13 cellular contexts compared by ENCODE assay signal in genomic region chr12:11607313-11608081, GRCh38. TPM values are rescaled to one million over a fixed set of nuclear protein-coding genes. Genes with fewer than 3 reads are reported as not detected.
A peak's percentile ranks its signal among the peaks of the same experiment; 100 is the strongest.
DNase-seq lines count a peak whose midpoint lies in the region; ATAC-seq, FAIRE-seq and TF ChIP-seq lines count a peak whose summit lies in the region.
"Had no signal": no experiment of that assay in that cellular context is flagged by ENCODE, and none has a peak within 500 bp of the region (broad histone marks: within the 10 kb centered on the region; RNA-seq: fewer than 3 reads in every experiment).

No MANE protein-coding gene starts in this region.

- H3K4me1 ChIP-seq in colonic mucosa (no peaks in the 10 kb centered on the region), HepG2 (ENCODE audit: insufficient read depth, low read length) (peaks cover 22% of the 10 kb centered on the region), upper lobe of right lung (no peaks in the 10 kb centered on the region), Karpas-422 (ENCODE audit: low read length) (no peaks in the 10 kb centered on the region)

- no peaks in the 10 kb centered on the region for H3K9me3 ChIP-seq in colonic mucosa
- H3K9me3 ChIP-seq in HepG2 (ENCODE audit: low read length), result no peaks in the 10 kb centered on the region
- no peaks in the 10 kb centered on the region for H3K9me3 ChIP-seq in upper lobe of right lung
- no peaks in the 10 kb centered on the region for H3K9me3 ChIP-seq in Karpas-422 (ENCODE audit: low read length)

- WGBS in HepG2 (ENCODE audit: low lambda C conversion rate), result under 1% methylated on average over 10 of the region's 10 CpGs

- peak overlapping the region; percentile 80 for H3K4me2 ChIP-seq in HepG2 (ENCODE audit: low read depth, low read length)
- no peak overlapping the region for H3K4me2 ChIP-seq in Karpas-422 (ENCODE audit: low read depth, low read length, poor library complexity, severe bottlenecking)

- CTCF ChIA-PET in HepG2 (lab: Yijun Ruan, JAX; ENCODE audit: low intra/inter-chr PET ratio, low total read pairs), result no interaction called here

- TF ChIP-seq RAD21 in HepG2 (CRISPR knock-in tag; IDR thresholded peaks at IDR 0.05), result no peak

- H3K36me3 ChIP-seq in colonic mucosa (no peaks in the 10 kb centered on the region), HepG2 (replicated peaks in 1 of 2; ENCODE audit: control insufficient read depth in 1 of 2, insufficient read depth in 2 of 2, low read length in 2 of 2) (no peaks in the 10 kb centered on the region), upper lobe of right lung (no peaks in the 10 kb centered on the region), Karpas-422 (ENCODE audit: insufficient read depth, low read length) (no peaks in the 10 kb centered on the region)

- H3K27ac ChIP-seq in colonic mucosa, result peak overlapping the region; percentile 61
- H3K27ac ChIP-seq in HepG2 (ENCODE audit: extremely low read length, insufficient read depth, low read length), result peak overlapping the region; percentile 35
- H3K27ac ChIP-seq in upper lobe of right lung, result no peak overlapping the region
- no peak overlapping the region for H3K27ac ChIP-seq in Karpas-422 (ENCODE audit: low read length)
- H3K27ac ChIP-seq: 22Rv1 had no signal

- in situ Hi-C loops in HepG2 (cut with HindIII; ENCODE audit: extremely low pct_ligation_motif_present, low pct_unique_long_range_greater_than_20kb), result no loop called here

- POLR2A ChIA-PET in HepG2 (lab: Yijun Ruan, JAX), result no interaction called here

- no peak for TF ChIP-seq POLR2A in HepG2 (IDR thresholded peaks at IDR 0.05; ENCODE audit: insufficient read depth in 1 of 2, low read depth in 2 of 2, low read length in 2 of 2)

- H4K20me1 ChIP-seq in HepG2 (ENCODE audit: insufficient read depth, low read length), result no peaks in the 10 kb centered on the region
- H4K20me1 ChIP-seq in Karpas-422 (ENCODE audit: insufficient read depth, low read depth, low read length), result no peaks in the 10 kb centered on the region

- H3K9me2 ChIP-seq in Karpas-422 (replicated peaks; ENCODE audit: insufficient read depth, low read length), result no peaks in the 10 kb centered on the region

- H3K79me2 ChIP-seq in HepG2 (ENCODE audit: insufficient read depth, low read length) (no peaks in the 10 kb centered on the region), Karpas-422 (ENCODE audit: low read length) (no peaks in the 10 kb centered on the region)

- TF ChIP-seq EP300 in HepG2 (IDR thresholded peaks at IDR 0.05; ENCODE audit: low read depth in 2 of 2, low read length in 2 of 2) (no peak), HepG2 (CRISPR knock-in tag; IDR thresholded peaks at IDR 0.05; ENCODE audit: borderline replicate concordance) (no peak)

- H3K27me3 ChIP-seq in colonic mucosa (no peaks in the 10 kb centered on the region), HepG2 (ENCODE audit: control insufficient read depth in 1 of 2, insufficient read depth in 2 of 2, low read length in 2 of 2) (no peaks in the 10 kb centered on the region; a peak in 1 of 5 replicates), upper lobe of right lung (no peaks in the 10 kb centered on the region), Karpas-422 (ENCODE audit: low read length) (no peaks in the 10 kb centered on the region)

- FAIRE-seq in HepG2 (lab: Jason Lieb, UNC), result peak; percentile 56
- FAIRE-seq: RCC 7860 had no signal

- H3K4me3 ChIP-seq in colonic mucosa (no peak overlapping the region), HepG2 (replicated peaks in 1 of 3; ENCODE audit: insufficient read depth in 1 of 3, low read depth in 2 of 3, low read length in 3 of 3) (peak overlapping the region in 1 of 3 experiments; percentile 47; a peak in 2 of 6 replicates), upper lobe of right lung (no peak overlapping the region), Karpas-422 (ENCODE audit: low read length) (no peak overlapping the region)

- H3K9ac ChIP-seq in colonic mucosa (ENCODE audit: low read depth in 2 of 2, low read length in 2 of 2), result no peak overlapping the region
- no peak overlapping the region; the same call in 1 of the 2 replicates for H3K9ac ChIP-seq in HepG2 (ENCODE audit: insufficient read depth, low read depth, low read length)
- no peak overlapping the region for H3K9ac ChIP-seq in Karpas-422 (ENCODE audit: low read length)

- peak; percentile 49 for ATAC-seq in Right ventricle myocardium superior (ENCODE audit: poor library complexity)
- ATAC-seq in left ventricle myocardium superior, result no peak
- peak; percentile 97 for ATAC-seq in HepG2
- ATAC-seq in upper lobe of right lung, result peak; percentile 46
- ATAC-seq in GM19455 (IDR thresholded peaks at IDR 0.05; ENCODE audit: unreplicated experiment), result no peak
- ATAC-seq: activated naive CD4-positive, alpha-beta T cell treated with anti-CD3 and anti-CD28 coated beads, Interleukin-2, amount 50 U/mL, for 72 hours; T-helper 17 cell had no signal

- H2AFZ ChIP-seq in HepG2 (ENCODE audit: low read length), result no peak overlapping the region
- H2AFZ ChIP-seq in Karpas-422 (ENCODE audit: low read length), result no peak overlapping the region

- intact Hi-C loops in Right ventricle myocardium superior (cut with DNase I), result no loop called here
- intact Hi-C loops in left ventricle myocardium superior (cut with micrococcal nuclease), result no loop called here
- intact Hi-C loops in colonic mucosa (cut with DNase I), result no loop called here
- intact Hi-C loops in HepG2 (cut with micrococcal nuclease; ENCODE audit: unreplicated experiment), result no loop called here
- intact Hi-C loops in upper lobe of right lung (cut with DNase I), result no loop called here

- no peak for DNase-seq in Right ventricle myocardium superior
- no peak for DNase-seq in left ventricle myocardium superior
- peak; percentile 72 for DNase-seq in colonic mucosa
- peak; percentile 75 for DNase-seq in HepG2 (ENCODE audit: low spot score)
- DNase-seq in upper lobe of right lung, result no peak
- DNase-seq in Karpas-422, result no peak
- no peak for DNase-seq in activated CD4-positive, alpha-beta T cell treated with anti-CD3 and anti-CD28 coated beads for 1 hour
- DNase-seq: DMS 273 treated with DMSO at 0.1 percent for 48 hours, T-helper 17 cell had no signal

- BruUV-seq in HepG2 (replicated peaks; lab: Mats Ljungman, UMichigan), result no TSS peak

- TF ChIP-seq CTCF in colonic mucosa (IDR thresholded peaks at IDR 0.05) (no peak), HepG2 (CRISPR knock-in tag; IDR thresholded peaks at IDR 0.05) (no peak), upper lobe of right lung (IDR thresholded peaks at IDR 0.05) (no peak)

TF ChIP-seq in HepG2, 621 proteins besides CTCF, POLR2A, EP300 and RAD21 (continues in another document):
- TF ChIP-seq MAFK (conservative IDR thresholded peaks at IDR 0.05 in 1 of 2, IDR thresholded peaks at IDR 0.05 in 1 of 2; ENCODE audit: low read length in 2 of 2), result 0 out of 4 replicates have a peak, but pooled peaks of 1 of the 2 experiments have one; percentile 23
- TF ChIP-seq ELK4 (CRISPR knock-in tag; IDR thresholded peaks at IDR 0.05; ENCODE audit: borderline replicate concordance), result no peak

RNA-seq across cellular contexts. Expression of gene ETV6, which starts 42.0 kb away (rescaled TPM):
- total RNA-seq in Right ventricle myocardium superior, result 16.1 TPM
- total RNA-seq in left ventricle myocardium superior, result 14.7 TPM
- 10 to 100 TPM; 49.2 to 73.1 TPM for total RNA-seq in colonic mucosa
- total RNA-seq in HepG2 (2016; rRNA removed; fragmentation: Illumina TruSeq; extraction: Trizol), result 2.2 and 2.8 TPM in 2 replicates
- 1.0 and 1.2 TPM in 2 replicates for total RNA-seq in HepG2 (2016; cell fraction: cytosol; rRNA removed; fragmentation: Illumina TruSeq; extraction: Trizol; ENCODE audit: low read depth)
- 1.8 and 2.5 TPM in 2 replicates for total RNA-seq in HepG2 (2016; cell fraction: insoluble cytoplasmic fraction; rRNA removed; fragmentation: Illumina TruSeq; extraction: Trizol)
- total RNA-seq in HepG2 (2016; cell fraction: membrane; rRNA removed; fragmentation: Illumina TruSeq; extraction: Trizol), result 2.9 and 3.4 TPM in 2 replicates
- total RNA-seq in HepG2 (2016; cell fraction: nucleus; rRNA removed; fragmentation: Illumina TruSeq; extraction: Trizol), result 3.9 and 4.2 TPM in 2 replicates
- 3.0 and 3.3 TPM in 2 replicates for polyA plus RNA-seq in HepG2 (2011; rRNA removed)
- polyA plus RNA-seq in HepG2 (2011; cell fraction: cytosol; rRNA removed), result 1.9 and 2.1 TPM in 2 replicates
- polyA plus RNA-seq in HepG2 (2011; cell fraction: nucleus; rRNA removed), result 3.5 and 4.3 TPM in 2 replicates
- polyA plus RNA-seq in HepG2 (2012), result 1.8 and 2.6 TPM in 2 replicates
- 1.1 and 1.2 TPM in 2 replicates for polyA plus RNA-seq in HepG2 (2016; cell fraction: cytosol; fragmentation: Illumina TruSeq; extraction: Trizol; ENCODE audit: low read depth)
- polyA plus RNA-seq in HepG2 (2016; cell fraction: insoluble cytoplasmic fraction; fragmentation: Illumina TruSeq; extraction: Trizol; ENCODE audit: low read depth), result 2.7 and 3.6 TPM in 2 replicates
- 2.5 and 3.2 TPM in 2 replicates for polyA plus RNA-seq in HepG2 (2016; cell fraction: membrane; fragmentation: Illumina TruSeq; extraction: Trizol; ENCODE audit: low read depth)
- 4.6 and 5.1 TPM in 2 replicates for polyA plus RNA-seq in HepG2 (2016; cell fraction: nucleus; fragmentation: Illumina TruSeq; extraction: Trizol; ENCODE audit: insufficient read depth, low read depth)
- 7.0 and 9.1 TPM in 2 replicates for polyA minus RNA-seq in HepG2 (2011; rRNA and poly(A)+ RNA removed; ENCODE audit: low replicate concordance)
- polyA minus RNA-seq in HepG2 (2011; cell fraction: cytosol; rRNA and poly(A)+ RNA removed), result 3.4 and 4.0 TPM in 2 replicates
- 8.1 and 12.8 TPM in 2 replicates for polyA minus RNA-seq in HepG2 (2011; cell fraction: nucleus; rRNA and poly(A)+ RNA removed)
- 45.0 TPM for total RNA-seq in upper lobe of right lung
- total RNA-seq in Karpas-422 (2014; rRNA removed; shearing (Covaris generic); ENCODE audit: low replicate concordance), result 0.54 and 1.0 TPM in 2 replicates

Comparison
In these comparisons a context has a peak if more than half of its experiments do, and no peak if none do; other contexts are left out.
1. ATAC-seq: peak in Right ventricle myocardium superior (single experiment), HepG2 (single experiment) and upper lobe of right lung (single experiment); none in left ventricle myocardium superior (single experiment) and GM19455 (single experiment).
2. DNase-seq: peak in colonic mucosa (single experiment) and HepG2 (single experiment); none in Right ventricle myocardium superior (single experiment), left ventricle myocardium superior (single experiment), upper lobe of right lung (single experiment), Karpas-422 (single experiment) and activated CD4-positive, alpha-beta T cell treated with anti-CD3 and anti-CD28 coated beads for 1 hour (single experiment).
3. H3K27ac ChIP-seq: peak in colonic mucosa (single experiment) and HepG2 (single experiment); none in upper lobe of right lung (single experiment) and Karpas-422 (single experiment).